8 cellular contexts compared by ENCODE assay signal in genomic region chr19:58003153-58003828, GRCh38. TPM values are rescaled to one million over a fixed set of nuclear protein-coding genes. Genes with fewer than 3 reads are reported as not detected.
A peak's percentile ranks its signal among the peaks of the same experiment; 100 is the strongest.
DNase-seq lines count a peak whose midpoint lies in the region; ATAC-seq and TF ChIP-seq lines count a peak whose summit lies in the region.

No MANE protein-coding gene starts in this region.

- TF ChIP-seq CTCF in brain microvascular endothelial cell (IDR thresholded peaks at IDR 0.05; ENCODE audit: low read depth, low read length, missing control alignments) (no peak), liver (IDR thresholded peaks at IDR 0.05; ENCODE audit: low read depth, low read length, missing input control) (no peak), transverse colon (IDR thresholded peaks at IDR 0.05) (no peak)

- TF ChIP-seq EP300 in transverse colon (IDR thresholded peaks at IDR 0.05; ENCODE audit: low read depth): no peak

- no peak for TF ChIP-seq RAD21 in liver (IDR thresholded peaks at IDR 0.05)

- 32% methylated on average over 33 of the region's 33 CpGs for WGBS in liver
- 55% methylated on average over 33 of the region's 33 CpGs; no CpG with 5 or more reads in 1 of the 2 donors for WGBS in transverse colon (ENCODE audit: low coverage in 1 of 2), 2 donors

- no peaks in the 10 kb centered on the region for H3K27me3 Mint-ChIP-seq in activated CD8-positive, alpha-beta memory T cell treated with anti-CD3 and anti-CD28 coated beads, Interleukin-2, amount 10 ng/mL, durations not matched to agents 7 days and 5 days

- in situ Hi-C loops in brain microvascular endothelial cell (cut with HindIII; ENCODE audit: low pct_ligation_motif_present, low sequenced_read_pairs) (no loop called here), transverse colon (cut with MboI; ENCODE audit: low pct_ligation_motif_present in 1 of 4, low pct_unique_long_range_greater_than_20kb in 1 of 4, low sequenced_read_pairs in 3 of 4) (no loop called here)

- H3K36me3 Mint-ChIP-seq in activated CD8-positive, alpha-beta memory T cell treated with anti-CD3 and anti-CD28 coated beads, Interleukin-2, amount 10 ng/mL, durations not matched to agents 7 days and 5 days: peaks cover 83% of the 10 kb centered on the region

- peaks cover 31% of the 10 kb centered on the region for H3K36me3 ChIP-seq in brain microvascular endothelial cell (replicated peaks)
- H3K36me3 ChIP-seq in liver (ENCODE audit: control insufficient read depth in 4 of 4, insufficient read depth in 3 of 4, low read depth in 1 of 4, low read length in 3 of 4): peaks cover 20 to 46% (median 44%) of the 10 kb centered on the region in 4 donors
- H3K36me3 ChIP-seq in transverse colon: peaks cover 0 to 57% (median 24%) of the 10 kb centered on the region in 4 donors

- H3K4me3 ChIP-seq in brain microvascular endothelial cell (ENCODE audit: low read depth, low read length) (peak overlapping the region; percentile 80), liver (ENCODE audit: low read depth in 1 of 3, low read length in 3 of 3) (peak overlapping the region; percentile 89 to 93 (median 91)), transverse colon (peak overlapping the region; percentile 79 to 96 (median 84))

- peak overlapping the region; percentile 89 for H3K27ac Mint-ChIP-seq in activated CD8-positive, alpha-beta memory T cell treated with anti-CD3 and anti-CD28 coated beads, Interleukin-2, amount 10 ng/mL, durations not matched to agents 7 days and 5 days

- H3K9ac ChIP-seq in liver (ENCODE audit: low read depth in 1 of 2, low read length in 2 of 2): peak overlapping the region; percentile 7 to 18

- intact Hi-C loops in transverse colon (cut with DNase I; ENCODE audit: low total_unique reads): loop anchor here (10.0 kb wide), 1 partner anchor 58 kb away; the partner anchor contains the start of gene ZNF256

- H3K4me1 Mint-ChIP-seq in activated CD8-positive, alpha-beta memory T cell treated with anti-CD3 and anti-CD28 coated beads, Interleukin-2, amount 10 ng/mL, durations not matched to agents 7 days and 5 days: peaks cover 31% of the 10 kb centered on the region

- DNase-seq in activated CD8-positive, alpha-beta memory T cell treated with anti-CD3 and anti-CD28 coated beads, Interleukin-2, amount 10 ng/mL, durations not matched to agents 7 days and 5 days: no peak
- DNase-seq in activated CD8-positive, alpha-beta memory T cell treated with anti-CD3 and anti-CD28 coated beads for 24 hours: no peak
- DNase-seq in brain microvascular endothelial cell (no peak), transverse colon (no peak), GF-D8 (lab: John Stamatoyannopoulos, UW) (no peak)

- TF ChIP-seq POLR2A in transverse colon (IDR thresholded peaks at IDR 0.05): no peak

- no peak for ATAC-seq in activated CD8-positive, alpha-beta memory T cell treated with anti-CD3 and anti-CD28 coated beads, Interleukin-2, amount 10 ng/mL, durations not matched to agents 7 days and 5 days
- ATAC-seq in GM19467 (IDR thresholded peaks at IDR 0.05; ENCODE audit: unreplicated experiment) (no peak), HG02938 (IDR thresholded peaks at IDR 0.05; ENCODE audit: unreplicated experiment) (no peak)

- no peaks in the 10 kb centered on the region for H3K27me3 ChIP-seq in brain microvascular endothelial cell (replicated peaks)
- no peaks in the 10 kb centered on the region for H3K27me3 ChIP-seq in liver (ENCODE audit: control insufficient read depth in 4 of 4, insufficient read depth in 4 of 4, low read length in 3 of 4)
- H3K27me3 ChIP-seq in transverse colon: no peaks in the 10 kb centered on the region

- H3K4me3 Mint-ChIP-seq in activated CD8-positive, alpha-beta memory T cell treated with anti-CD3 and anti-CD28 coated beads, Interleukin-2, amount 10 ng/mL, durations not matched to agents 7 days and 5 days: peak overlapping the region; percentile 80

- CTCF ChIA-PET in activated CD8-positive, alpha-beta memory T cell treated with anti-CD3 and anti-CD28 coated beads, Interleukin-2, amount 10 ng/mL, durations not matched to agents 7 days and 5 days (lab: Charles Lee): interaction anchor here (1.3 kb wide), 1 partner anchor 322 kb away, joined by 4 read pairs; the partner anchor contains the start of gene ZNF551

- peaks cover 43% of the 10 kb centered on the region for H3K9me3 Mint-ChIP-seq in activated CD8-positive, alpha-beta memory T cell treated with anti-CD3 and anti-CD28 coated beads, Interleukin-2, amount 10 ng/mL, durations not matched to agents 7 days and 5 days (ENCODE audit: low read depth)

- peaks cover 41 to 62% (median 50%) of the 10 kb centered on the region in 4 donors for H3K9me3 ChIP-seq in liver (ENCODE audit: control insufficient read depth in 4 of 4, low read length in 3 of 4)
- peaks cover 31 to 79% of the 10 kb centered on the region in 2 donors for H3K9me3 ChIP-seq in transverse colon

- H3K4me1 ChIP-seq in liver (ENCODE audit: control insufficient read depth in 4 of 4, insufficient read depth in 4 of 4, low read length in 3 of 4): peaks cover 7 to 19% (median 13%) of the 10 kb centered on the region in 4 donors
- peaks cover 0 to 32% (median 2%) of the 10 kb centered on the region in 4 donors for H3K4me1 ChIP-seq in transverse colon

- peak overlapping the region; percentile 84 for H3K27ac ChIP-seq in brain microvascular endothelial cell
- H3K27ac ChIP-seq in liver (ENCODE audit: low read depth in 1 of 2, low read length in 2 of 2): peak overlapping the region; percentile 72 to 91
- H3K27ac ChIP-seq in transverse colon: peak overlapping the region; percentile 90 to 97 (median 92)

TF ChIP-seq in liver, 16 proteins besides CTCF, POLR2A, EP300 and RAD21:
- TF ChIP-seq NR2F2 (IDR thresholded peaks at IDR 0.05) (no peak), YY1 (IDR thresholded peaks at IDR 0.05) (no peak), TAF1 (conservative IDR thresholded peaks at IDR 0.05) (no peak), SP1 (IDR thresholded peaks at IDR 0.05) (no peak), HNF4G (IDR thresholded peaks at IDR 0.05) (no peak), JUND (IDR thresholded peaks at IDR 0.05) (no peak), HNF4A (conservative IDR thresholded peaks at IDR 0.05) (no peak), EGR1 (IDR thresholded peaks at IDR 0.05; ENCODE audit: low read depth in 2 of 2) (no peak)

RNA-seq across cellular contexts. Expression of gene ZNF606, which starts 0.7 kb away (rescaled TPM):
- total RNA-seq in activated CD8-positive, alpha-beta memory T cell treated with anti-CD3 and anti-CD28 coated beads, Interleukin-2, amount 10 ng/mL, durations not matched to agents 7 days and 5 days: 10 to 100 TPM; 11.6 to 12.8 TPM
- 10 to 100 TPM in 1 of 2 donors, 1 to 10 TPM in 1; 8.7 to 12.8 TPM for total RNA-seq in liver
- 1 to 10 TPM; 3.2 to 4.5 TPM for polyA plus RNA-seq in liver
- 10 to 100 TPM; 13.7 to 27.7 (median 16.2) TPM for total RNA-seq in transverse colon

RNA-seq across cellular contexts. Expression of gene C19orf18, which starts 29.0 kb away (rescaled TPM):
- total RNA-seq in activated CD8-positive, alpha-beta memory T cell treated with anti-CD3 and anti-CD28 coated beads, Interleukin-2, amount 10 ng/mL, durations not matched to agents 7 days and 5 days: under 1 TPM; 0.33 to 0.88 TPM
- total RNA-seq in liver (under 1 TPM in 1 of 2 donors, not detected in 1; 0.23 TPM), transverse colon (not detected)
- polyA plus RNA-seq in liver: under 1 TPM; 0.14 to 0.58 TPM

RNA-seq across cellular contexts. Expression of gene ZSCAN1, which starts 30.5 kb away (rescaled TPM):
- not detected for total RNA-seq in activated CD8-positive, alpha-beta memory T cell treated with anti-CD3 and anti-CD28 coated beads, Interleukin-2, amount 10 ng/mL, durations not matched to agents 7 days and 5 days
- total RNA-seq in liver (not detected), transverse colon (not detected)
- polyA plus RNA-seq in liver: under 1 TPM in 1 of 2 donors, not detected in 1; 0.13 TPM

RNA-seq across cellular contexts. Expression of gene ZNF256, which starts 55.8 kb away (rescaled TPM):
- 1 to 10 TPM; 7.6 to 9.3 TPM for total RNA-seq in activated CD8-positive, alpha-beta memory T cell treated with anti-CD3 and anti-CD28 coated beads, Interleukin-2, amount 10 ng/mL, durations not matched to agents 7 days and 5 days
- 1 to 10 TPM; 1.6 to 4.4 TPM for total RNA-seq in liver
- polyA plus RNA-seq in liver: under 1 TPM; 0.53 to 0.67 TPM
- total RNA-seq in transverse colon: 10 to 100 TPM in 1 of 4 donors, 1 to 10 TPM in 3; 3.8 to 13.5 (median 4.2) TPM

RNA-seq across cellular contexts. Expression of gene ZNF135, which starts 55.8 kb away (rescaled TPM):
- total RNA-seq in activated CD8-positive, alpha-beta memory T cell treated with anti-CD3 and anti-CD28 coated beads, Interleukin-2, amount 10 ng/mL, durations not matched to agents 7 days and 5 days: under 1 TPM; 0.49 to 0.76 TPM
- total RNA-seq in liver: 1 to 10 TPM in 1 of 2 donors, under 1 TPM in 1; 0.42 to 1.5 TPM
- polyA plus RNA-seq in liver: under 1 TPM; 0.31 to 0.42 TPM
- 10 to 100 TPM in 1 of 4 donors, 1 to 10 TPM in 3; 1.6 to 20.9 (median 2.1) TPM for total RNA-seq in transverse colon
